9 cellular contexts compared by ENCODE assay signal in genomic region chr12:66196806-66197205, GRCh38. TPM values are rescaled to one million over a fixed set of nuclear protein-coding genes. Genes with fewer than 3 reads are reported as not detected.
DNase-seq lines count a peak whose midpoint lies in the region; ATAC-seq and TF ChIP-seq lines count a peak whose summit lies in the region.
"Had no signal": no experiment of that assay in that cellular context is flagged by ENCODE, and none has a peak within 500 bp of the region (broad histone marks: within the 10 kb centered on the region; RNA-seq: fewer than 3 reads in every experiment).

No MANE protein-coding gene starts in this region.

- DNase-seq in natural killer cell (no peak), putamen (ENCODE audit: low spot score) (no peak), HUDEP-2 (lab: John Stamatoyannopoulos, UW; ENCODE audit: unreplicated experiment in 76 of 76) (no peak)
- DNase-seq in stimulated activated CD4-positive, alpha-beta T cell treated with anti-CD3 and anti-CD28 coated beads, Interleukin-12 subunit alpha, Interleukin-12 subunit beta, amount 100 ng/mL, for 4 hours, result no peak
- DNase-seq: NCI-H524 had no signal

- TF ChIP-seq CTCF in natural killer cell (IDR thresholded peaks at IDR 0.05), result no peak

- intact Hi-C loops in natural killer cell (cut with micrococcal nuclease), result no loop called here

- peaks cover 10 to 17% of the 10 kb centered on the region in 2 donors for H3K27me3 Mint-ChIP-seq in natural killer cell (ENCODE audit: low read depth in 2 of 2)

- H3K4me1 Mint-ChIP-seq in natural killer cell, result peaks cover 0 to 5% of the 10 kb centered on the region in 2 donors

- H3K27ac Mint-ChIP-seq in natural killer cell, result no peak overlapping the region

- H3K36me3 Mint-ChIP-seq in natural killer cell, result no peaks in the 10 kb centered on the region

- H3K9me3 Mint-ChIP-seq in natural killer cell, result no peaks in the 10 kb centered on the region

- H3K4me3 Mint-ChIP-seq in natural killer cell, result no peak overlapping the region

- ATAC-seq in GM18907 (IDR thresholded peaks at IDR 0.05; ENCODE audit: unreplicated experiment) (peak; percentile 87), GM21737 (IDR thresholded peaks at IDR 0.05; ENCODE audit: unreplicated experiment) (peak; percentile 90), HG03469 (IDR thresholded peaks at IDR 0.05; ENCODE audit: unreplicated experiment) (peak; percentile 89), natural killer cell (peak in 2 of 3 donors; percentile 32 to 38)
- ATAC-seq: esophagus mucosa had no signal

RNA-seq across cellular contexts. Expression of gene IRAK3, which starts 7.8 kb away (rescaled TPM):
- total RNA-seq in natural killer cell, result 1 to 10 TPM; 3.7 to 9.9 (median 9.2) TPM

RNA-seq across cellular contexts. Expression of gene TMBIM4, which starts 27.0 kb away (rescaled TPM):
- total RNA-seq in natural killer cell, result 10 to 100 TPM; 46.6 to 72.0 (median 63.2) TPM

Comparison
In these comparisons a context has a peak if more than half of its experiments do, and no peak if none do; other contexts are left out.
1. ATAC-seq: peak in every context shown above with its lines; median percentile 90 in GM21737; 89 in HG03469; 87 in GM18907; 35 in natural killer cell.